Comparison of ENCODE assay signal across 10 cellular contexts in the genomic region with DNA sequence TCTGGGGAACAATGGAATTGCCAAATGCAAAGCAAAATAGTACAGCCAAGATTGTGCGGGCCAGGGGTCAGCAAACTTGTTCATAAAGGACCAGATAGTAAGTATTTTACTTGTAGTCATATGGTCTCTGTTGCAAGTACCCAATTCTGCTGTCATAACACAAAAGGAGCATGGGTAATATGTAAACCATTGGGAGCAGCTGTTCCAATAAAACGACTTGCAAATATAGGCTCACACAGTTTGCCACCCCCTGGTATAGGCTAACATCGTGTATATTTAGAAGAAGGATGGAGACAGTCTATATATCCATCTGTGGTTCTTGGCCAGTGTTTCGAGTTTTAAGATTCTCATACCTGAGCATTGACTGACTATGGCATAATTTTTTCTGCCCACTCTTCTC. TPM values are rescaled to one million over a fixed set of nuclear protein-coding genes. Genes with fewer than 3 reads are reported as not detected.
A peak's percentile ranks its signal among the peaks of the same experiment; 100 is the strongest.
DNase-seq lines count a peak whose midpoint lies in the region; ATAC-seq, FAIRE-seq and TF ChIP-seq lines count a peak whose summit lies in the region.
"Had no signal": no experiment of that assay in that cellular context is flagged by ENCODE, and none has a peak within 500 bp of the region (broad histone marks: within the 10 kb centered on the region; RNA-seq: fewer than 3 reads in every experiment).

No MANE protein-coding gene starts in this region.

- H3K27me3 ChIP-seq in CD4-positive, CD25-positive, alpha-beta regulatory T cell (ENCODE audit: control insufficient read depth, insufficient read depth, low read length): no peaks in the 10 kb centered on the region
- no peaks in the 10 kb centered on the region for H3K27me3 ChIP-seq in astrocyte (ENCODE audit: insufficient read depth, low read length)

- H3K4me3 ChIP-seq in CD4-positive, CD25-positive, alpha-beta regulatory T cell (ENCODE audit: low read depth, low read length): no peak overlapping the region
- no peak overlapping the region for H3K4me3 ChIP-seq in astrocyte (ENCODE audit: insufficient read depth, low read depth, low read length)

- TF ChIP-seq CTCF in HFFc6 (IDR thresholded peaks at IDR 0.05) (no peak), astrocyte (IDR thresholded peaks at IDR 0.05; ENCODE audit: insufficient read depth, low read depth, low read length) (no peak), progenitor cell of endocrine pancreas (IDR thresholded peaks at IDR 0.05; ENCODE audit: unreplicated experiment) (no peak)

- H3K9me3 ChIP-seq in CD4-positive, CD25-positive, alpha-beta regulatory T cell (ENCODE audit: control insufficient read depth in 2 of 2, low read length in 2 of 2): no peaks in the 10 kb centered on the region
- H3K9me3 ChIP-seq in astrocyte (ENCODE audit: insufficient read depth, low read depth, low read length): no peaks in the 10 kb centered on the region

- peak overlapping the region; percentile 12 for H3K4me2 ChIP-seq in astrocyte (ENCODE audit: low read length)

- ATAC-seq in CD4-positive, CD25-positive, alpha-beta regulatory T cell (ENCODE audit: low read depth in 2 of 2): no peak
- no peak for ATAC-seq in activated CD8-positive, alpha-beta memory T cell treated with anti-CD3 and anti-CD28 coated beads, Interleukin-2, amount 10 ng/mL, durations not matched to agents 7 days and 5 days

- H3K36me3 Mint-ChIP-seq in CD4-positive, CD25-positive, alpha-beta regulatory T cell: peaks cover 51% of the 10 kb centered on the region
- H3K36me3 Mint-ChIP-seq in HFFc6 (ENCODE audit: low read depth): peaks cover 33% of the 10 kb centered on the region
- H3K36me3 Mint-ChIP-seq in astrocyte (ENCODE audit: low read depth, unreplicated experiment): peaks cover 11% of the 10 kb centered on the region
- peaks cover 22% of the 10 kb centered on the region for H3K36me3 Mint-ChIP-seq in progenitor cell of endocrine pancreas (ENCODE audit: insufficient read depth)
- peaks cover 38% of the 10 kb centered on the region for H3K36me3 Mint-ChIP-seq in activated CD8-positive, alpha-beta memory T cell treated with anti-CD3 and anti-CD28 coated beads, Interleukin-2, amount 10 ng/mL, durations not matched to agents 7 days and 5 days

- no peak overlapping the region for H2AFZ ChIP-seq in astrocyte (ENCODE audit: low read depth, low read length)

- H3K79me2 ChIP-seq in astrocyte (ENCODE audit: insufficient read depth, low read length): peaks cover 40% of the 10 kb centered on the region

- CTCF ChIA-PET in activated CD8-positive, alpha-beta memory T cell treated with anti-CD3 and anti-CD28 coated beads, Interleukin-2, amount 10 ng/mL, durations not matched to agents 7 days and 5 days (lab: Charles Lee): interaction anchor here (1.1 to 8.6 kb wide), 12 partner anchors 10 to 185 kb away, joined by 3 to 63 read pairs (median 8); partner anchors contain the start of genes CPSF7, CYB561A3, SDHAF2 and TMEM138

- no peak overlapping the region for H3K27ac ChIP-seq in CD4-positive, CD25-positive, alpha-beta regulatory T cell (ENCODE audit: insufficient read depth, low read length, poor library complexity, severe bottlenecking)
- peak overlapping the region; percentile 49 for H3K27ac ChIP-seq in astrocyte (ENCODE audit: low read depth, low read length)

- no peaks in the 10 kb centered on the region for H3K27me3 Mint-ChIP-seq in CD4-positive, CD25-positive, alpha-beta regulatory T cell
- H3K27me3 Mint-ChIP-seq in HFFc6 (ENCODE audit: insufficient read depth): no peaks in the 10 kb centered on the region; the same call in none of the 2 replicates
- no peaks in the 10 kb centered on the region for H3K27me3 Mint-ChIP-seq in astrocyte (ENCODE audit: low read depth, unreplicated experiment)
- H3K27me3 Mint-ChIP-seq in progenitor cell of endocrine pancreas: no peaks in the 10 kb centered on the region
- H3K27me3 Mint-ChIP-seq in activated CD8-positive, alpha-beta memory T cell treated with anti-CD3 and anti-CD28 coated beads, Interleukin-2, amount 10 ng/mL, durations not matched to agents 7 days and 5 days: no peaks in the 10 kb centered on the region

- H3K9me3 Mint-ChIP-seq in CD4-positive, CD25-positive, alpha-beta regulatory T cell: no peaks in the 10 kb centered on the region
- no peaks in the 10 kb centered on the region for H3K9me3 Mint-ChIP-seq in HFFc6
- H3K9me3 Mint-ChIP-seq in astrocyte (ENCODE audit: unreplicated experiment): no peaks in the 10 kb centered on the region
- no peaks in the 10 kb centered on the region for H3K9me3 Mint-ChIP-seq in progenitor cell of endocrine pancreas (ENCODE audit: low read depth)
- H3K9me3 Mint-ChIP-seq in activated CD8-positive, alpha-beta memory T cell treated with anti-CD3 and anti-CD28 coated beads, Interleukin-2, amount 10 ng/mL, durations not matched to agents 7 days and 5 days (ENCODE audit: low read depth): no peaks in the 10 kb centered on the region

- H3K36me3 ChIP-seq in CD4-positive, CD25-positive, alpha-beta regulatory T cell (ENCODE audit: control insufficient read depth, insufficient read depth, low read length): peaks cover 73% of the 10 kb centered on the region
- peaks cover 24% of the 10 kb centered on the region for H3K36me3 ChIP-seq in astrocyte (ENCODE audit: insufficient read depth, low read length)

- H3K4me1 ChIP-seq in CD4-positive, CD25-positive, alpha-beta regulatory T cell (ENCODE audit: control insufficient read depth, insufficient read depth, low read length, poor library complexity, severe bottlenecking): no peaks in the 10 kb centered on the region
- H3K4me1 ChIP-seq in astrocyte (ENCODE audit: insufficient read depth, low read length): peaks cover 10% of the 10 kb centered on the region

- H3K9ac ChIP-seq in astrocyte (ENCODE audit: low read length): peak overlapping the region; percentile 16

- H4K20me1 ChIP-seq in astrocyte (ENCODE audit: insufficient read depth, low read length): peaks cover 74% of the 10 kb centered on the region

- peak overlapping the region in 2 of 3 donors; percentile 32 to 36 for H3K27ac Mint-ChIP-seq in CD4-positive, CD25-positive, alpha-beta regulatory T cell
- H3K27ac Mint-ChIP-seq in HFFc6: peak overlapping the region; percentile 57
- H3K27ac Mint-ChIP-seq in astrocyte (ENCODE audit: unreplicated experiment): no peak overlapping the region
- H3K27ac Mint-ChIP-seq in progenitor cell of endocrine pancreas: peak overlapping the region; percentile 86
- H3K27ac Mint-ChIP-seq in activated CD8-positive, alpha-beta memory T cell treated with anti-CD3 and anti-CD28 coated beads, Interleukin-2, amount 10 ng/mL, durations not matched to agents 7 days and 5 days: no peak overlapping the region

- peaks cover 11 to 19% (median 15%) of the 10 kb centered on the region in 4 donors for H3K4me1 Mint-ChIP-seq in CD4-positive, CD25-positive, alpha-beta regulatory T cell
- H3K4me1 Mint-ChIP-seq in HFFc6 (ENCODE audit: low read depth) (peaks cover 31% of the 10 kb centered on the region), astrocyte (ENCODE audit: low read depth, unreplicated experiment) (peaks cover 24% of the 10 kb centered on the region), progenitor cell of endocrine pancreas (ENCODE audit: low read depth) (peaks cover 4% of the 10 kb centered on the region)
- H3K4me1 Mint-ChIP-seq in activated CD8-positive, alpha-beta memory T cell treated with anti-CD3 and anti-CD28 coated beads, Interleukin-2, amount 10 ng/mL, durations not matched to agents 7 days and 5 days: peaks cover 16% of the 10 kb centered on the region

- no peak for DNase-seq in CD4-positive, CD25-positive, alpha-beta regulatory T cell
- DNase-seq in HFFc6 (no peak), astrocyte (ENCODE audit: low read depth) (no peak), progenitor cell of endocrine pancreas (ENCODE audit: low spot score, unreplicated experiment) (no peak), globus pallidus (ENCODE audit: low spot score) (no peak), OCI-M2 (lab: John Stamatoyannopoulos, UW; ENCODE audit: unreplicated experiment) (no peak)
- DNase-seq in activated CD8-positive, alpha-beta memory T cell treated with anti-CD3 and anti-CD28 coated beads, Interleukin-2, amount 10 ng/mL, durations not matched to agents 7 days and 5 days: no peak
- no peak for DNase-seq in stimulated activated naive CD4-positive, alpha-beta T cell (lab: John Stamatoyannopoulos, UW)

- no peak overlapping the region for H3K4me3 Mint-ChIP-seq in CD4-positive, CD25-positive, alpha-beta regulatory T cell
- H3K4me3 Mint-ChIP-seq in HFFc6 (no peak overlapping the region), astrocyte (ENCODE audit: unreplicated experiment) (no peak overlapping the region), progenitor cell of endocrine pancreas (ENCODE audit: low read depth) (no peak overlapping the region)
- no peak overlapping the region for H3K4me3 Mint-ChIP-seq in activated CD8-positive, alpha-beta memory T cell treated with anti-CD3 and anti-CD28 coated beads, Interleukin-2, amount 10 ng/mL, durations not matched to agents 7 days and 5 days

- FAIRE-seq in astrocyte (lab: Jason Lieb, UNC): no peak
- FAIRE-seq: colon, kidney had no signal

RNA-seq across cellular contexts. Expression of gene SDHAF2, which starts 15.6 kb away (rescaled TPM):
- total RNA-seq in CD4-positive, CD25-positive, alpha-beta regulatory T cell: 36.7 TPM
- 100 to 1,000 TPM in 2 of 4 donors, 10 to 100 TPM in 2; 92.9 to 127 (median 105) TPM for polyA plus RNA-seq in CD4-positive, CD25-positive, alpha-beta regulatory T cell
- 10 to 100 TPM; 33.9 to 43.0 (median 38.3) TPM for total RNA-seq in HFFc6 (2021; fragmentation: NEBNext Ultra II Directional; extraction: Animal tissue kit (Norgen Biotek cat#: 25700))
- 35.5 and 38.8 TPM in 2 replicates for total RNA-seq in astrocyte
- total RNA-seq in progenitor cell of endocrine pancreas: 42.2 and 42.9 TPM in 2 replicates
- total RNA-seq in activated CD8-positive, alpha-beta memory T cell treated with anti-CD3 and anti-CD28 coated beads, Interleukin-2, amount 10 ng/mL, durations not matched to agents 7 days and 5 days: 10 to 100 TPM; 37.6 to 57.6 TPM

RNA-seq across cellular contexts. Expression of gene CPSF7, which starts 15.8 kb away (rescaled TPM):
- 111 TPM for total RNA-seq in CD4-positive, CD25-positive, alpha-beta regulatory T cell
- 10 to 100 TPM; 23.5 to 32.0 (median 25.4) TPM for polyA plus RNA-seq in CD4-positive, CD25-positive, alpha-beta regulatory T cell
- 10 to 100 TPM; 56.9 to 72.4 (median 64.8) TPM for total RNA-seq in HFFc6 (2021; fragmentation: NEBNext Ultra II Directional; extraction: Animal tissue kit (Norgen Biotek cat#: 25700))
- 56.3 and 63.2 TPM in 2 replicates for total RNA-seq in astrocyte
- 133 and 134 TPM in 2 replicates for total RNA-seq in progenitor cell of endocrine pancreas
- 100 to 1,000 TPM; 103 to 118 TPM for total RNA-seq in activated CD8-positive, alpha-beta memory T cell treated with anti-CD3 and anti-CD28 coated beads, Interleukin-2, amount 10 ng/mL, durations not matched to agents 7 days and 5 days

RNA-seq across cellular contexts. Expression of gene TMEM216, which starts 53.1 kb away (rescaled TPM):
- 10.3 TPM for total RNA-seq in CD4-positive, CD25-positive, alpha-beta regulatory T cell
- polyA plus RNA-seq in CD4-positive, CD25-positive, alpha-beta regulatory T cell: 10 to 100 TPM; 48.2 to 69.3 (median 59.0) TPM
- total RNA-seq in HFFc6 (2021; fragmentation: NEBNext Ultra II Directional; extraction: Animal tissue kit (Norgen Biotek cat#: 25700)): 1 to 10 TPM; 5.9 to 9.5 (median 8.3) TPM
- total RNA-seq in astrocyte: 7.8 and 8.3 TPM in 2 replicates
- 20.6 and 22.2 TPM in 2 replicates for total RNA-seq in progenitor cell of endocrine pancreas
- total RNA-seq in activated CD8-positive, alpha-beta memory T cell treated with anti-CD3 and anti-CD28 coated beads, Interleukin-2, amount 10 ng/mL, durations not matched to agents 7 days and 5 days: 10 to 100 TPM in 1 of 2 experiments, 1 to 10 TPM in 1; 7.8 to 15.3 TPM

Comparison
In these comparisons a context has a peak if more than half of its experiments do, and no peak if none do; other contexts are left out.
1. H3K27ac Mint-ChIP-seq: peak in CD4-positive, CD25-positive, alpha-beta regulatory T cell (2 of 3), HFFc6 (single experiment) and progenitor cell of endocrine pancreas (single experiment); none in astrocyte (single experiment) and activated CD8-positive, alpha-beta memory T cell treated with anti-CD3 and anti-CD28 coated beads, Interleukin-2, amount 10 ng/mL, durations not matched to agents 7 days and 5 days (single experiment).